9 cellular contexts compared by ENCODE assay signal in genomic region chr16:28549301-28549899, GRCh38. TPM values are rescaled to one million over a fixed set of nuclear protein-coding genes. Genes with fewer than 3 reads are reported as not detected.
DNase-seq lines count a peak whose midpoint lies in the region; ATAC-seq and TF ChIP-seq lines count a peak whose summit lies in the region.
"Had no signal": no experiment of that assay in that cellular context is flagged by ENCODE, and none has a peak within 500 bp of the region (broad histone marks: within the 10 kb centered on the region; RNA-seq: fewer than 3 reads in every experiment).

No MANE protein-coding gene starts in this region.

- H3K4me3 ChIP-seq in Loucy (ENCODE audit: low read length, poor library complexity, severe bottlenecking): peak overlapping the region; percentile 34
- no peak overlapping the region for H3K4me3 ChIP-seq in adrenal gland
- H3K4me3 ChIP-seq in lung: no peak overlapping the region
- H3K4me3 ChIP-seq: BLaER1 treated with 17β-estradiol and CSF1 and Interleukin-3, amounts not matched to agents 10 nM and 100 nM had no signal

- H3K4me2 ChIP-seq in Loucy (ENCODE audit: low read depth, low read length, poor library complexity, severe bottlenecking): peak overlapping the region; percentile 51

- no peak overlapping the region for H3K9ac ChIP-seq in Loucy (ENCODE audit: low read depth, low read length, poor library complexity, severe bottlenecking)

- no peaks in the 10 kb centered on the region for H3K9me2 ChIP-seq in Loucy (replicated peaks; ENCODE audit: low read depth, low read length)

- no peak for ATAC-seq in lung (ENCODE audit: insufficient read depth, low FRiP score)
- no peak for ATAC-seq in GM18502 (IDR thresholded peaks at IDR 0.05; ENCODE audit: poor library complexity, unreplicated experiment)
- no peak for ATAC-seq in HG03439 (IDR thresholded peaks at IDR 0.05; ENCODE audit: unreplicated experiment)

- TF ChIP-seq CTCF in Loucy (conservative IDR thresholded peaks at IDR 0.05; ENCODE audit: low read length): peak; percentile 80
- peak; percentile 39 to 69 (median 61) for TF ChIP-seq CTCF in adrenal gland (IDR thresholded peaks at IDR 0.05)
- peak; percentile 58 for TF ChIP-seq CTCF in lung (IDR thresholded peaks at IDR 0.05; ENCODE audit: control extremely low read depth, extremely low read depth)

- H3K4me1 ChIP-seq in Loucy (ENCODE audit: insufficient read depth, low read length, poor library complexity, severe bottlenecking) (no peaks in the 10 kb centered on the region), adrenal gland (replicated peaks in 1 of 2) (peaks cover 0 to 2% of the 10 kb centered on the region in 2 donors), lung (ENCODE audit: control insufficient read depth in 2 of 2, insufficient read depth in 2 of 2, low read length in 2 of 2) (peaks cover 0 to under 1% of the 10 kb centered on the region in 2 donors)

- H3K36me3 ChIP-seq in Loucy (ENCODE audit: insufficient read depth, low read length): no peaks in the 10 kb centered on the region
- no peaks in the 10 kb centered on the region for H3K36me3 ChIP-seq in adrenal gland (replicated peaks in 1 of 2)
- no peaks in the 10 kb centered on the region for H3K36me3 ChIP-seq in lung (ENCODE audit: control insufficient read depth in 2 of 2, insufficient read depth in 2 of 2, low read length in 2 of 2)
- H3K36me3 ChIP-seq: BLaER1 treated with 17β-estradiol and CSF1 and Interleukin-3, amounts not matched to agents 10 nM and 100 nM had no signal

- no peak for TF ChIP-seq POLR2A in adrenal gland (IDR thresholded peaks at IDR 0.05)

- H3K27ac ChIP-seq in adrenal gland (no peak overlapping the region), lung (ENCODE audit: low read depth in 1 of 2, low read length in 1 of 2) (no peak overlapping the region)
- H3K27ac ChIP-seq: BLaER1 treated with 17β-estradiol and CSF1 and Interleukin-3, amounts not matched to agents 10 nM and 100 nM had no signal

- H3K9me3 ChIP-seq in Loucy (ENCODE audit: insufficient read depth, low read depth, low read length) (no peaks in the 10 kb centered on the region), adrenal gland (replicated peaks in 1 of 3) (no peaks in the 10 kb centered on the region), lung (ENCODE audit: control insufficient read depth in 2 of 2, insufficient read depth in 1 of 2, low read length in 1 of 2) (no peaks in the 10 kb centered on the region)
- H3K9me3 ChIP-seq: BLaER1 treated with 17β-estradiol and CSF1 and Interleukin-3, amounts not matched to agents 10 nM and 100 nM had no signal

- intact Hi-C loops in adrenal gland (cut with DNase I): loop anchor here (10.0 kb wide), 2 partner anchors 55 to 225 kb away; partner anchors contain the start of genes APOBR (in 1 of the 2) and CLN3 (in 1 of the 2)

- peaks cover 2% of the 10 kb centered on the region for H3K79me2 ChIP-seq in Loucy (ENCODE audit: insufficient read depth, low read length)

- DNase-seq in DMS79 treated with DMSO at 0.1 percent for 48 hours (lab: John Stamatoyannopoulos, UW) (peak; percentile 4), DMS79 (lab: John Stamatoyannopoulos, UW) (no peak), adrenal gland (peak in 3 of 7 donors; percentile 17 to 42 (median 37)), lung (ENCODE audit: low spot score) (no peak), mucosa of gallbladder (ENCODE audit: low spot score) (no peak)

- WGBS in adrenal gland, 4 donors: 25 to 53% (median 40%) methylated on average over 11 of the region's 11 CpGs
- 39 to 43% methylated on average over 11 of the region's 11 CpGs for WGBS in lung, 2 donors

- no peaks in the 10 kb centered on the region for H4K20me1 ChIP-seq in Loucy (ENCODE audit: insufficient read depth, low read length, poor library complexity, severe bottlenecking)

- H2AFZ ChIP-seq in Loucy (ENCODE audit: low read length): peak overlapping the region; percentile 82

- H3F3A ChIP-seq in Loucy (ENCODE audit: low read depth): no peaks in the 10 kb centered on the region

- H3K27me3 ChIP-seq in Loucy (ENCODE audit: insufficient read depth, low read length, poor library complexity, severe bottlenecking): no peaks in the 10 kb centered on the region
- no peaks in the 10 kb centered on the region for H3K27me3 ChIP-seq in adrenal gland
- no peaks in the 10 kb centered on the region for H3K27me3 ChIP-seq in lung (ENCODE audit: control insufficient read depth, insufficient read depth)
- H3K27me3 ChIP-seq: BLaER1 treated with 17β-estradiol and CSF1 and Interleukin-3, amounts not matched to agents 10 nM and 100 nM had no signal

RNA-seq across cellular contexts. Expression of gene SGF29, which starts 4.3 kb away (rescaled TPM):
- total RNA-seq in adrenal gland (10 to 100 TPM; 24.1 to 64.1 (median 29.9) TPM), lung (10 to 100 TPM; 17.8 to 30.4 TPM), mucosa of gallbladder (18.8 TPM)
- polyA plus RNA-seq in adrenal gland (100 to 1,000 TPM in 1 of 3 donors, 10 to 100 TPM in 2; 18.4 to 118 (median 81.1) TPM), lung (10 to 100 TPM; 18.5 to 46.6 TPM)

RNA-seq across cellular contexts. Expression of gene NUPR1, which starts 10.6 kb away (rescaled TPM):
- total RNA-seq in adrenal gland (100 to 1,000 TPM in 6 of 8 donors, 10 to 100 TPM in 2; 63.4 to 746 (median 226) TPM), lung (100 to 1,000 TPM in 1 of 2 donors, 1 to 10 TPM in 1; 8.0 to 212 TPM), mucosa of gallbladder (44.9 TPM)
- polyA plus RNA-seq in adrenal gland (100 to 1,000 TPM; 123 to 317 (median 305) TPM), lung (100 to 1,000 TPM; 192 to 828 TPM)

RNA-seq across cellular contexts. Expression of gene IL27, which starts 42.8 kb away (rescaled TPM):
- total RNA-seq in adrenal gland (1 to 10 TPM in 1 of 8 donors, under 1 TPM in 2, not detected in 5; 0.29 to 1.7 (median 0.32) TPM), lung (1 to 10 TPM in 1 of 2 donors, not detected in 1; 1.1 TPM), mucosa of gallbladder (not detected)
- polyA plus RNA-seq in adrenal gland (1 to 10 TPM in 1 of 3 donors, under 1 TPM in 1, not detected in 1; 0.17 to 2.1 TPM), lung (1 to 10 TPM in 1 of 2 donors, under 1 TPM in 1; 0.37 to 1.8 TPM)

RNA-seq across cellular contexts. Expression of gene SULT1A2, which starts 47.5 kb away (rescaled TPM):
- total RNA-seq in adrenal gland (10 to 100 TPM in 1 of 8 donors, 1 to 10 TPM in 7; 1.6 to 22.5 (median 3.1) TPM), lung (1 to 10 TPM; 3.7 to 6.4 TPM), mucosa of gallbladder (1.1 TPM)
- polyA plus RNA-seq in adrenal gland (1 to 10 TPM in 2 of 3 donors, under 1 TPM in 1; 0.55 to 5.3 (median 2.1) TPM), lung (10 to 100 TPM in 1 of 2 donors, 1 to 10 TPM in 1; 5.7 to 14.2 TPM)

RNA-seq across cellular contexts. Expression of gene APOBR, which starts 55.0 kb away (rescaled TPM):
- total RNA-seq in adrenal gland: 1 to 10 TPM; 1.9 to 4.6 (median 2.5) TPM
- polyA plus RNA-seq in adrenal gland: 10 to 100 TPM in 1 of 3 donors, 1 to 10 TPM in 1, under 1 TPM in 1; 0.99 to 18.2 (median 5.8) TPM
- total RNA-seq in lung: 10 to 100 TPM in 1 of 2 donors, 1 to 10 TPM in 1; 8.0 to 24.7 TPM
- 10 to 100 TPM; 26.0 to 43.2 TPM for polyA plus RNA-seq in lung
- total RNA-seq in mucosa of gallbladder: 3.3 TPM
